Comparison of ENCODE assay signal across 13 cellular contexts in genomic region chr13:75633285-75633684, GRCh38. TPM values are rescaled to one million over a fixed set of nuclear protein-coding genes. Genes with fewer than 3 reads are reported as not detected.
A peak's percentile ranks its signal among the peaks of the same experiment; 100 is the strongest.
DNase-seq lines count a peak whose midpoint lies in the region; ATAC-seq and TF ChIP-seq lines count a peak whose summit lies in the region.
"Had no signal": no experiment of that assay in that cellular context is flagged by ENCODE, and none has a peak within 500 bp of the region (broad histone marks: within the 10 kb centered on the region; RNA-seq: fewer than 3 reads in every experiment).

No MANE protein-coding gene starts in this region.

- no peaks in the 10 kb centered on the region for H3K9me3 ChIP-seq in MG63
- H3K9me3 ChIP-seq: thyroid gland had no signal

- no peak for ATAC-seq in HG03432 (IDR thresholded peaks at IDR 0.05; ENCODE audit: unreplicated experiment)
- ATAC-seq in HG03460 (IDR thresholded peaks at IDR 0.05; ENCODE audit: unreplicated experiment): no peak

- peaks cover 21% of the 10 kb centered on the region for H3K36me3 ChIP-seq in MG63
- H3K36me3 ChIP-seq: thyroid gland had no signal

- peak overlapping the region in 2 of 3 experiments; percentile 34 to 58 for H3K27ac Mint-ChIP-seq in nephron
- H3K27ac Mint-ChIP-seq: dendritic cell treated with granulocyte-macrophage colony-stimulating factor and Interleukin-4, amounts not matched to agents 40 ng/mL and 50 ng/mL, for 4 days had no signal

- no peak overlapping the region for H3K4me3 ChIP-seq in MG63
- no peak overlapping the region for H3K4me3 ChIP-seq in cardiac fibroblast (replicated peaks in 1 of 2; ENCODE audit: low read depth in 2 of 2, low read length in 2 of 2)
- H3K4me3 ChIP-seq: lung, thyroid gland had no signal

- H3K27me3 ChIP-seq in MG63: no peaks in the 10 kb centered on the region
- H3K27me3 ChIP-seq: thyroid gland had no signal

- peaks cover 18% of the 10 kb centered on the region for H3K4me1 Mint-ChIP-seq in nephron

- H3K4me3 Mint-ChIP-seq in nephron: peak overlapping the region; percentile 60 to 79 (median 65)
- H3K4me3 Mint-ChIP-seq: dendritic cell treated with granulocyte-macrophage colony-stimulating factor and Interleukin-4, amounts not matched to agents 40 ng/mL and 50 ng/mL, for 4 days had no signal

- no peaks in the 10 kb centered on the region for H3K9me3 Mint-ChIP-seq in nephron
- H3K9me3 Mint-ChIP-seq: dendritic cell treated with granulocyte-macrophage colony-stimulating factor and Interleukin-4, amounts not matched to agents 40 ng/mL and 50 ng/mL, for 4 days had no signal

- H3K27me3 Mint-ChIP-seq in nephron (ENCODE audit: low read depth): peaks cover 28% of the 10 kb centered on the region

- DNase-seq in COLO829 (ENCODE audit: low spot score): peak; percentile 59
- peak; percentile 40 for DNase-seq in MG63
- DNase-seq in cardiac fibroblast (ENCODE audit: low read depth in 2 of 2): peak; percentile 85 to 87
- no peak for DNase-seq in NCI-H146 treated with DMSO at 0.1 percent for 48 hours (lab: John Stamatoyannopoulos, UW; ENCODE audit: unreplicated experiment)
- no peak for DNase-seq in NCI-H345 (lab: John Stamatoyannopoulos, UW)
- DNase-seq: NCI-H187 treated with DMSO at 0.1 percent for 48 hours, retina, thyroid gland had no signal

- TF ChIP-seq CTCF in cardiac fibroblast (IDR thresholded peaks at IDR 0.05; ENCODE audit: low read depth, low read length) (no peak), nephron (IDR thresholded peaks at IDR 0.05; ENCODE audit: unreplicated experiment in 3 of 3) (no peak)

- H3K36me3 Mint-ChIP-seq in nephron (ENCODE audit: low read depth): no peaks in the 10 kb centered on the region

RNA-seq across cellular contexts. Expression of gene LMO7, which starts 2.8 kb away (rescaled TPM):
- total RNA-seq in MG63 (2014; rRNA removed; shearing (Covaris generic); ENCODE audit: low replicate concordance): 100 and 193 TPM in 2 replicates

Comparison
In these comparisons a context has a peak if more than half of its experiments do, and no peak if none do; other contexts are left out.
1. DNase-seq: peak in COLO829 (single experiment), MG63 (single experiment) and cardiac fibroblast (2 of 2); none in NCI-H146 treated with DMSO at 0.1 percent for 48 hours (single experiment) and NCI-H345 (single experiment).